Comparison of ENCODE assay signal across 1 cellular context in the genomic region with DNA sequence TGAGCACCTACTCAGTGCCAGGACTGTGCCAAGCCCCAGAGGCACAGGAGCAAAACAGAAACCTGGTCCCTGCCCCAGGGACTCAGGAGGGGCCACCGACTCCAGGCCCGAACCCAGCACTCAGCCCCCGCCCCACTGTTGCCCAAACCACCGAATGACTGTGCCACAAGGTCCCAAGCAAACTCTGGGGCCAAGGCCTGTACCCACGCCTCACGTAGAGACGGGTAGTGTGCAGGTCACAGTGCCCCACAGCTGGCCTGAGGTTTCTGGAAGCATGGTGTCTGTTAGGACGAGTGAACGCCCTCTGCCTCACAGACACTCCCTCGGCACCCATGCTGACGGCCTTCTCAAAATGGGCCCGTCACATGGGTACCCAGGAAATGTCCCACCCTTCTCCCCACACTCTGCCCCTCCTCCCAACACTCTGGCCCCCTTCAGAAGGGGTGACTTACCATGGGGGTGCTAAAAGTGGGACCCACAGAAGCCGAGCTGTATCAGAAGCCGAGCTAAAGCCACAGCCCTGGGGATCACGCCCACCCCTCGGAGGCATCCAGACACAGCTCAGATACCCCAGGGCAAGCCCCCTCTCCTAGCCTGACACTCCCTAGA.
TF ChIP-seq lines count a peak whose summit lies in the region.

No MANE protein-coding gene starts in this region.

TF ChIP-seq in HEK293, 187 proteins besides CTCF, POLR2A, EP300 and RAD21:
- TF ChIP-seq, protein P1, sequence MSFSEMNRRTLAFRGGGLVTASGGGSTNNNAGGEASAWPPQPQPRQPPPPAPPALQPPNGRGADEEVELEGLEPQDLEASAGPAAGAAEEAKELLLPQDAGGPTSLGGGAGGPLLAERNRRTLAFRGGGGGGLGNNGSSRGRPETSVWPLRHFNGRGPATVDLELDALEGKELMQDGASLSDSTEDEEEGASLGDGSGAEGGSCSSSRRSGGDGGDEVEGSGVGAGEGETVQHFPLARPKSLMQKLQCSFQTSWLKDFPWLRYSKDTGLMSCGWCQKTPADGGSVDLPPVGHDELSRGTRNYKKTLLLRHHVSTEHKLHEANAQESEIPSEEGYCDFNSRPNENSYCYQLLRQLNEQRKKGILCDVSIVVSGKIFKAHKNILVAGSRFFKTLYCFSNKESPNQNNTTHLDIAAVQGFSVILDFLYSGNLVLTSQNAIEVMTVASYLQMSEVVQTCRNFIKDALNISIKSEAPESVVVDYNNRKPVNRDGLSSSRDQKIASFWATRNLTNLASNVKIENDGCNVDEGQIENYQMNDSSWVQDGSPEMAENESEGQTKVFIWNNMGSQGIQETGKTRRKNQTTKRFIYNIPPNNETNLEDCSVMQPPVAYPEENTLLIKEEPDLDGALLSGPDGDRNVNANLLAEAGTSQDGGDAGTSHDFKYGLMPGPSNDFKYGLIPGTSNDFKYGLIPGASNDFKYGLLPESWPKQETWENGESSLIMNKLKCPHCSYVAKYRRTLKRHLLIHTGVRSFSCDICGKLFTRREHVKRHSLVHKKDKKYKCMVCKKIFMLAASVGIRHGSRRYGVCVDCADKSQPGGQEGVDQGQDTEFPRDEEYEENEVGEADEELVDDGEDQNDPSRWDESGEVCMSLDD (tag by site-specific recombination; IDR thresholded peaks at IDR 0.05) = no peak
- TF ChIP-seq ZNF664 (tag by site-specific recombination; IDR thresholded peaks at IDR 0.05) = peak; percentile 39; the same call in 1 of the 2 replicates
